In genomic region chr11:126282361-126282741, GRCh38 we compare ENCODE assay signal across 8 cellular contexts. TPM values are rescaled to one million over a fixed set of nuclear protein-coding genes. Genes with fewer than 3 reads are reported as not detected.
DNase-seq lines count a peak whose midpoint lies in the region; ATAC-seq and TF ChIP-seq lines count a peak whose summit lies in the region.

No MANE protein-coding gene starts in this region.

- peaks cover 3% of the 10 kb centered on the region; the same call in 1 of the 2 replicates for H3K4me1 ChIP-seq in IMR-90 (ENCODE audit: control insufficient read depth, insufficient read depth, low read length)

- H3K79me1 ChIP-seq in IMR-90 (ENCODE audit: low read depth in 1 of 2, low read length in 2 of 2), result peaks cover 4 to 27% of the 10 kb centered on the region in 2 experiments; a peak in 3 of 4 replicates

- H3K9ac ChIP-seq in IMR-90 (ENCODE audit: low read depth, low read length), result peak overlapping the region; percentile 84

- H3K4me2 ChIP-seq in IMR-90 (ENCODE audit: low read depth, low read length), result peak overlapping the region; percentile 83

- H4K8ac ChIP-seq in IMR-90 (ENCODE audit: low read depth in 2 of 2, low read length in 2 of 2), result peak overlapping the region; percentile 74 to 91

- peak overlapping the region; percentile 20 for H2AK9ac ChIP-seq in IMR-90 (replicated peaks; ENCODE audit: low read depth, low read length, poor library complexity)

- CTCF ChIA-PET in IMR-90 (lab: Yijun Ruan, JAX), result interaction anchor here (0.6 kb wide), 1 partner anchor 8 kb away, joined by 4 read pairs; no protein-coding TSS in a partner anchor

- dilution Hi-C loops in IMR-90 (cut with HindIII; ENCODE audit: low sequenced_read_pairs, unreplicated experiment), result no loop called here

- peak overlapping the region; percentile 74 for H3K4ac ChIP-seq in IMR-90 (ENCODE audit: low read depth, low read length)

- ATAC-seq in IMR-90 (ENCODE audit: low read depth), result peak; percentile 50

- no CpG with 5 or more reads among the region's 15 CpGs for WGBS in IMR-90 (ENCODE audit: extremely low coverage in 2 of 2, insufficient read length in 1 of 2), 2 experiments

- H3K9me1 ChIP-seq in IMR-90 (ENCODE audit: insufficient read depth, low read length), result peaks cover 5% of the 10 kb centered on the region; the same call in 1 of the 2 replicates

- no peak overlapping the region for H2BK120ac ChIP-seq in IMR-90 (ENCODE audit: low read depth, low read length)

- TF ChIP-seq RAD21 in IMR-90 (IDR thresholded peaks at IDR 0.05; ENCODE audit: low read length), result no peak

- no peak for TF ChIP-seq CTCF in GM12865 (IDR thresholded peaks at IDR 0.05; ENCODE audit: insufficient read depth, low read depth, low read length, missing control alignments)
- no peak for TF ChIP-seq CTCF in IMR-90 (conservative IDR thresholded peaks at IDR 0.05; ENCODE audit: low read depth, low read length)

- H3K23ac ChIP-seq in IMR-90 (ENCODE audit: low read depth, low read length), result peak overlapping the region; percentile 83

- H3K27ac ChIP-seq in IMR-90 (ENCODE audit: insufficient read depth, low read length), result peak overlapping the region; percentile 78

- peak overlapping the region; percentile 97 for H2AFZ ChIP-seq in IMR-90 (replicated peaks; ENCODE audit: low read length, poor library complexity)

- peak overlapping the region; percentile 32 for H2BK5ac ChIP-seq in IMR-90 (ENCODE audit: low read depth, low read length, poor library complexity, severe bottlenecking)

- no peaks in the 10 kb centered on the region for H3K27me3 ChIP-seq in IMR-90 (ENCODE audit: control insufficient read depth, insufficient read depth, low read length)

- peak overlapping the region; percentile 5 for H3K56ac ChIP-seq in IMR-90 (ENCODE audit: extremely low read depth, insufficient read depth, low read length)

- no peak for TF ChIP-seq POLR2A in IMR-90 (IDR thresholded peaks at IDR 0.05; ENCODE audit: low read depth, low read length)

- no peak overlapping the region for H2BK20ac ChIP-seq in IMR-90 (ENCODE audit: low read depth, low read length)

- no peaks in the 10 kb centered on the region for H3K9me3 ChIP-seq in IMR-90 (ENCODE audit: control insufficient read depth, insufficient read depth, low read length)

- intact Hi-C loops in IMR-90 (cut with micrococcal nuclease), result no loop called here

- H2BK15ac ChIP-seq in IMR-90 (ENCODE audit: low read depth, low read length), result no peak overlapping the region

- peak overlapping the region; percentile 71 for H3K4me3 ChIP-seq in GM12865 (ENCODE audit: low read depth, low read length)
- H3K4me3 ChIP-seq in IMR-90 (ENCODE audit: insufficient read depth, low read depth, low read length), result peak overlapping the region; percentile 83

- no peaks in the 10 kb centered on the region for H4K20me1 ChIP-seq in IMR-90 (ENCODE audit: insufficient read depth, low read length)

- H3K36me3 ChIP-seq in IMR-90 (ENCODE audit: control insufficient read depth, insufficient read depth, low read length), result peaks cover 4% of the 10 kb centered on the region

- POLR2A ChIA-PET in IMR-90 (lab: Charles Lee; ENCODE audit: unreplicated experiment), result no interaction called here

- H4K91ac ChIP-seq in IMR-90 (ENCODE audit: insufficient read depth, low read depth, low read length), result peak overlapping the region; percentile 74

- in situ Hi-C loops in IMR-90 (cut with MboI; ENCODE audit: low sequenced_read_pairs), result no loop called here

- H3K14ac ChIP-seq in IMR-90 (replicated peaks; ENCODE audit: low read depth, low read length), result peak overlapping the region; percentile 69; the same call in 1 of the 2 replicates

- no peak overlapping the region for H2AK5ac ChIP-seq in IMR-90 (ENCODE audit: low read depth, low read length)

- H3K18ac ChIP-seq in IMR-90 (ENCODE audit: low read depth, low read length), result no peak overlapping the region

- DNase-seq in GM12865 (ENCODE audit: low read depth) (peak; percentile 41), IMR-90 (peak; percentile 35), dermis blood vessel endothelial cell (peak; percentile 42), left kidney (ENCODE audit: low read depth, low spot score) (peak; percentile 73), HK-2 (ENCODE audit: unreplicated experiment) (no peak), NOMO-1 treated with DMSO at 0.1 percent for 48 hours (lab: John Stamatoyannopoulos, UW; ENCODE audit: unreplicated experiment) (no peak)
- DNase-seq in activated CD4-positive, alpha-beta T cell treated with anti-CD3 and anti-CD28 coated beads for 1 hour, result peak; percentile 24
- DNase-seq in stimulated activated CD4-positive, alpha-beta T cell treated with anti-CD3 and anti-CD28 coated beads, Interleukin-4, amount 100 ng/mL, for 1 hour, result peak; percentile 37

- no TSS peak for BruUV-seq in IMR-90 (replicated peaks; lab: Mats Ljungman, UMichigan)

- peak overlapping the region; percentile 90 for H4K5ac ChIP-seq in IMR-90 (ENCODE audit: low read depth, low read length)

TF ChIP-seq in IMR-90, 13 proteins besides CTCF, POLR2A, EP300 and RAD21:
- TF ChIP-seq MXI1 (IDR thresholded peaks at IDR 0.05; ENCODE audit: borderline replicate concordance, low read depth, low read length) (0 out of 2 replicates have a peak, but pooled peaks have one; percentile 28), MAFK (IDR thresholded peaks at IDR 0.05; ENCODE audit: low read depth, low read length) (no peak)

RNA-seq across cellular contexts. Expression of gene TIRAP, which starts 0.5 kb away (rescaled TPM):
- total RNA-seq in IMR-90 (2012; rRNA removed) (3.0 and 3.6 TPM in 2 replicates), dermis blood vessel endothelial cell (5.1 and 6.8 TPM in 2 replicates)
- 6.4 and 7.4 TPM in 2 replicates for polyA plus RNA-seq in IMR-90 (2012; rRNA removed)
- polyA plus RNA-seq in IMR-90 (2012; cell fraction: cytosol; rRNA removed), result 4.4 and 5.8 TPM in 2 replicates
- 5.1 and 8.0 TPM in 2 replicates for polyA plus RNA-seq in IMR-90 (2012; cell fraction: nucleus; rRNA removed; ENCODE audit: low replicate concordance)

RNA-seq across cellular contexts. Expression of gene FOXRED1, which starts 13.4 kb away (rescaled TPM):
- total RNA-seq in IMR-90 (2012; rRNA removed) (15.1 and 15.3 TPM in 2 replicates), dermis blood vessel endothelial cell (11.2 and 17.5 TPM in 2 replicates)
- polyA plus RNA-seq in IMR-90 (2012; rRNA removed), result 28.3 and 28.8 TPM in 2 replicates
- 15.9 and 25.4 TPM in 2 replicates for polyA plus RNA-seq in IMR-90 (2012; cell fraction: cytosol; rRNA removed)
- polyA plus RNA-seq in IMR-90 (2012; cell fraction: nucleus; rRNA removed; ENCODE audit: low replicate concordance), result 49.6 and 75.7 TPM in 2 replicates

RNA-seq across cellular contexts. Expression of gene SRPRA, which starts 13.7 kb away (rescaled TPM):
- 105 and 108 TPM in 2 replicates for total RNA-seq in IMR-90 (2012; rRNA removed)
- polyA plus RNA-seq in IMR-90 (2012; rRNA removed), result 126 and 131 TPM in 2 replicates
- polyA plus RNA-seq in IMR-90 (2012; cell fraction: cytosol; rRNA removed), result 88.5 and 95.3 TPM in 2 replicates
- 126 and 190 TPM in 2 replicates for polyA plus RNA-seq in IMR-90 (2012; cell fraction: nucleus; rRNA removed; ENCODE audit: low replicate concordance)
- total RNA-seq in dermis blood vessel endothelial cell, result 43.9 and 85.5 TPM in 2 replicates

RNA-seq across cellular contexts. Expression of gene DCPS, which starts 21.5 kb away (rescaled TPM):
- 18.6 and 19.7 TPM in 2 replicates for total RNA-seq in IMR-90 (2012; rRNA removed)
- polyA plus RNA-seq in IMR-90 (2012; rRNA removed), result 34.8 and 35.0 TPM in 2 replicates
- polyA plus RNA-seq in IMR-90 (2012; cell fraction: cytosol; rRNA removed), result 26.7 and 31.4 TPM in 2 replicates
- polyA plus RNA-seq in IMR-90 (2012; cell fraction: nucleus; rRNA removed; ENCODE audit: low replicate concordance), result 12.2 and 12.5 TPM in 2 replicates
- total RNA-seq in dermis blood vessel endothelial cell, result 6.6 and 11.4 TPM in 2 replicates

Comparison
In these comparisons a context has a peak if more than half of its experiments do, and no peak if none do; other contexts are left out.
1. DNase-seq: peak in GM12865 (single experiment), IMR-90 (single experiment), activated CD4-positive, alpha-beta T cell treated with anti-CD3 and anti-CD28 coated beads for 1 hour (single experiment), dermis blood vessel endothelial cell (single experiment), left kidney (single experiment) and stimulated activated CD4-positive, alpha-beta T cell treated with anti-CD3 and anti-CD28 coated beads, Interleukin-4, amount 100 ng/mL, for 1 hour (single experiment); none in HK-2 (single experiment) and NOMO-1 treated with DMSO at 0.1 percent for 48 hours (single experiment).